ENCODE assay signal across 1 cellular context in the genomic region with DNA sequence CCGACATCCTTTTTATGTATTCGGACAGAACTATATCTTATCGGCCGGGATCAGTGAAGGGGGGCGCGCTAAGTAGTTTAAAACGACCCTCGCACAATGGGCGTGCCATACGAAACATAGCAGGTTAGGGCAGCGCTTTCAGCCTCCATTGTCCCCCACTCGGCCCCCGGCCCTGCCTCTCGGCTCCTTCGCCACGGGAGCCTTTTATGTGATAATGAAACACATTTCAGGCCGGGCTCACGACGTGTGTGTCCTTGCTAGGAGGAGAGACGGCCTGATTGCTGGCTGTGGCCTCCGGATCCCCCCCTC.
TF ChIP-seq lines count a peak whose summit lies in the region.

No MANE protein-coding gene starts in this region.

TF ChIP-seq in HepG2, 621 proteins besides CTCF, POLR2A, EP300 and RAD21 (continued from another document):
- TF ChIP-seq, protein P1, sequence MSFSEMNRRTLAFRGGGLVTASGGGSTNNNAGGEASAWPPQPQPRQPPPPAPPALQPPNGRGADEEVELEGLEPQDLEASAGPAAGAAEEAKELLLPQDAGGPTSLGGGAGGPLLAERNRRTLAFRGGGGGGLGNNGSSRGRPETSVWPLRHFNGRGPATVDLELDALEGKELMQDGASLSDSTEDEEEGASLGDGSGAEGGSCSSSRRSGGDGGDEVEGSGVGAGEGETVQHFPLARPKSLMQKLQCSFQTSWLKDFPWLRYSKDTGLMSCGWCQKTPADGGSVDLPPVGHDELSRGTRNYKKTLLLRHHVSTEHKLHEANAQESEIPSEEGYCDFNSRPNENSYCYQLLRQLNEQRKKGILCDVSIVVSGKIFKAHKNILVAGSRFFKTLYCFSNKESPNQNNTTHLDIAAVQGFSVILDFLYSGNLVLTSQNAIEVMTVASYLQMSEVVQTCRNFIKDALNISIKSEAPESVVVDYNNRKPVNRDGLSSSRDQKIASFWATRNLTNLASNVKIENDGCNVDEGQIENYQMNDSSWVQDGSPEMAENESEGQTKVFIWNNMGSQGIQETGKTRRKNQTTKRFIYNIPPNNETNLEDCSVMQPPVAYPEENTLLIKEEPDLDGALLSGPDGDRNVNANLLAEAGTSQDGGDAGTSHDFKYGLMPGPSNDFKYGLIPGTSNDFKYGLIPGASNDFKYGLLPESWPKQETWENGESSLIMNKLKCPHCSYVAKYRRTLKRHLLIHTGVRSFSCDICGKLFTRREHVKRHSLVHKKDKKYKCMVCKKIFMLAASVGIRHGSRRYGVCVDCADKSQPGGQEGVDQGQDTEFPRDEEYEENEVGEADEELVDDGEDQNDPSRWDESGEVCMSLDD (CRISPR knock-in tag; IDR thresholded peaks at IDR 0.05; ENCODE audit: borderline replicate concordance), result no peak
- 0 out of 2 replicates have a peak, but pooled peaks have one; percentile 10 for TF ChIP-seq PCBP1 (IDR thresholded peaks at IDR 0.05; ENCODE audit: borderline replicate concordance, low read depth, low read length)
- no peak for TF ChIP-seq PHB2 (IDR thresholded peaks at IDR 0.05; ENCODE audit: partially characterized antibody)
- 0 out of 2 replicates have a peak, but pooled peaks have one; percentile 11 for TF ChIP-seq ZNF816 (CRISPR knock-in tag; IDR thresholded peaks at IDR 0.05; ENCODE audit: borderline replicate concordance)
- TF ChIP-seq XRCC5 (optimal IDR thresholded peaks at IDR 0.05; ENCODE audit: low read length), result peak; percentile 15
- TF ChIP-seq GTF3A (CRISPR knock-in tag; conservative IDR thresholded peaks at IDR 0.05), result no peak
